17 cellular contexts compared by ENCODE assay signal in the genomic region with DNA sequence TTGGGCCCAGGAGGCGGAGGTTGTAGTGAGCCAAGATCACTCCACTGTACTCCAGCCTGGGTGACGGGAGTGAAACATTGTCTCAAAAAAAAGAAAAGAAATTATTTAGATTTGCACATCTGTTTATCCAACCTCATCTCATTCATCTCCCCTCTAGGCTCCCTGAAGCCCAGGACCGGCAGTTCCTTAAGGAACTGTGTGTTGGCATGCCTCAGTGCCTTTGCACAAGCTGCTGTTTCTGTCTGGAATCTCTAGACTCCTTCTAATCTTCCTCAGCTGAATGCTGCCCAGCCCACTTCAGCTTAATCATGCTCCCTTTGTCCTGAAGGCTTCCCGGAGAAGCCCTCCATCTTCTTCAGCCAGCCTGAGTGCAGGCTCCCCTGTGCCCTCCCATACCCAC. TPM values are rescaled to one million over a fixed set of nuclear protein-coding genes. Genes with fewer than 3 reads are reported as not detected.
DNase-seq lines count a peak whose midpoint lies in the region; ATAC-seq and TF ChIP-seq lines count a peak whose summit lies in the region.
"Had no signal": no experiment of that assay in that cellular context is flagged by ENCODE, and none has a peak within 500 bp of the region (broad histone marks: within the 10 kb centered on the region; RNA-seq: fewer than 3 reads in every experiment).

No MANE protein-coding gene starts in this region.

- no peak overlapping the region for H2AK5ac ChIP-seq in mesenchymal stem cell (ENCODE audit: low read length, severe bottlenecking)

- no peak overlapping the region for H2BK5ac ChIP-seq in mesenchymal stem cell (ENCODE audit: low read depth, low read length, poor library complexity, severe bottlenecking)

- peak overlapping the region; percentile 76 for H2BK15ac ChIP-seq in mesenchymal stem cell (ENCODE audit: low read depth, poor library complexity, severe bottlenecking)

- H3K4me3 ChIP-seq in CD8-positive, alpha-beta T cell (ENCODE audit: low read depth, low read length), result no peak overlapping the region
- no peak overlapping the region for H3K4me3 ChIP-seq in mesenchymal stem cell (ENCODE audit: insufficient read depth in 1 of 2, low read depth in 1 of 2, low read length in 2 of 2)
- H3K4me3 ChIP-seq in H7 (ENCODE audit: insufficient read depth, low read depth, low read length), result no peak overlapping the region
- H3K4me3 ChIP-seq: PC-9 had no signal

- H3K79me1 ChIP-seq in mesenchymal stem cell (replicated peaks; ENCODE audit: low read length, poor library complexity, severe bottlenecking), result no peaks in the 10 kb centered on the region

- no peak overlapping the region for H2AFZ ChIP-seq in mesenchymal stem cell (ENCODE audit: low read depth, low read length)
- H2AFZ ChIP-seq: PC-9 had no signal

- no peaks in the 10 kb centered on the region for H3K36me3 ChIP-seq in CD8-positive, alpha-beta T cell (ENCODE audit: insufficient read depth, low read length)
- H3K36me3 ChIP-seq in mesenchymal stem cell (ENCODE audit: control insufficient read depth in 1 of 2, insufficient read depth in 2 of 2, low read depth in 1 of 2, low read length in 2 of 2) (no peaks in the 10 kb centered on the region), H7 (replicated peaks; ENCODE audit: control insufficient read depth, insufficient read depth, low read length) (no peaks in the 10 kb centered on the region)

- H3K4me1 Mint-ChIP-seq in activated T-cell treated with anti-CD3 and anti-CD28 coated beads, Interleukin-2, amount 50 U/mL, for 24 hours (ENCODE audit: low read depth), result peaks cover 16% of the 10 kb centered on the region
- peaks cover 21% of the 10 kb centered on the region for H3K4me1 Mint-ChIP-seq in activated T-cell treated with anti-CD3 and anti-CD28 coated beads, Interleukin-2, amount 50 U/mL, for 72 hours (ENCODE audit: low read depth)
- peaks cover 17% of the 10 kb centered on the region for H3K4me1 Mint-ChIP-seq in CD8-positive, alpha-beta T cell (ENCODE audit: low read depth)
- H3K4me1 Mint-ChIP-seq in T-cell (peaks cover 16 to 22% (median 17%) of the 10 kb centered on the region in 3 donors), immature natural killer cell (no peaks in the 10 kb centered on the region)

- H3K14ac ChIP-seq in mesenchymal stem cell (ENCODE audit: low read length in 2 of 2), result peak overlapping the region in 1 of 2 experiments; percentile 68

- no peaks in the 10 kb centered on the region for H3K36me3 Mint-ChIP-seq in activated T-cell treated with anti-CD3 and anti-CD28 coated beads, Interleukin-2, amount 50 U/mL, for 24 hours (ENCODE audit: low read depth)
- no peaks in the 10 kb centered on the region for H3K36me3 Mint-ChIP-seq in activated T-cell treated with anti-CD3 and anti-CD28 coated beads, Interleukin-2, amount 50 U/mL, for 72 hours (ENCODE audit: insufficient read depth in 2 of 2)
- no peaks in the 10 kb centered on the region for H3K36me3 Mint-ChIP-seq in CD8-positive, alpha-beta T cell
- peaks cover 4% of the 10 kb centered on the region for H3K36me3 Mint-ChIP-seq in T-cell
- H3K36me3 Mint-ChIP-seq in immature natural killer cell, result no peaks in the 10 kb centered on the region
- H3K36me3 Mint-ChIP-seq: CD8-positive, alpha-beta memory T cell had no signal

- intact Hi-C loops in CD8-positive, alpha-beta T cell (cut with DNase I, micrococcal nuclease), result no loop called here

- WGBS in mesenchymal stem cell, result 96% methylated on average over 4 of the region's 4 CpGs

- no peaks in the 10 kb centered on the region for H3K27me3 ChIP-seq in CD8-positive, alpha-beta T cell (ENCODE audit: insufficient read depth, low read length)
- H3K27me3 ChIP-seq in mesenchymal stem cell (ENCODE audit: control insufficient read depth in 1 of 2, insufficient read depth in 1 of 2, low read length in 2 of 2) (peaks cover 0 to 4% of the 10 kb centered on the region in 2 experiments), H7 (ENCODE audit: control insufficient read depth, insufficient read depth, low read length) (no peaks in the 10 kb centered on the region)

- no peak for ATAC-seq in activated T-cell treated with anti-CD3 and anti-CD28 coated beads, Interleukin-2, amount 50 U/mL, for 72 hours (replicated peaks in 1 of 2)
- no peak for ATAC-seq in CD8-positive, alpha-beta T cell
- ATAC-seq in T-cell (replicated peaks in 1 of 4) (no peak), HG03378 (IDR thresholded peaks at IDR 0.05; ENCODE audit: unreplicated experiment) (no peak)

- H2BK120ac ChIP-seq in mesenchymal stem cell (ENCODE audit: low read depth, low read length), result no peak overlapping the region

- no peak overlapping the region for H3K27ac ChIP-seq in CD8-positive, alpha-beta T cell (ENCODE audit: low read depth, low read length)
- H3K27ac ChIP-seq in mesenchymal stem cell (ENCODE audit: low read length, poor library complexity, severe bottlenecking), result no peak overlapping the region
- H3K27ac ChIP-seq: PC-9 had no signal

- H4K8ac ChIP-seq in mesenchymal stem cell (ENCODE audit: low read length), result no peak overlapping the region

- H3K27ac Mint-ChIP-seq in activated T-cell treated with anti-CD3 and anti-CD28 coated beads, Interleukin-2, amount 50 U/mL, for 24 hours, result peak overlapping the region; percentile 42
- no peak overlapping the region for H3K27ac Mint-ChIP-seq in activated T-cell treated with anti-CD3 and anti-CD28 coated beads, Interleukin-2, amount 50 U/mL, for 72 hours
- peak overlapping the region; percentile 25 for H3K27ac Mint-ChIP-seq in CD8-positive, alpha-beta T cell
- H3K27ac Mint-ChIP-seq in T-cell (peak overlapping the region; percentile 80 to 82), immature natural killer cell (no peak overlapping the region)
- H3K27ac Mint-ChIP-seq: HFFc6 had no signal

- CTCF ChIA-PET in CD8-positive, alpha-beta T cell (lab: Charles Lee), result interaction anchor here (1.5 kb wide), 1 partner anchor 10 kb away, joined by 3 read pairs; no protein-coding TSS in a partner anchor
- CTCF ChIA-PET in T-cell (lab: Charles Lee), result no interaction called here

- H3K4me2 ChIP-seq in mesenchymal stem cell (ENCODE audit: low read length, poor library complexity, severe bottlenecking), result no peak overlapping the region
- H3K4me2 ChIP-seq: PC-9 had no signal

- POLR2A ChIA-PET in CD8-positive, alpha-beta T cell (lab: Charles Lee), result no interaction called here
- POLR2A ChIA-PET in T-cell (lab: Charles Lee), result interaction anchor here in 1 of 2 donors (0.6 kb wide), 1 partner anchor 170 kb away, joined by 3 read pairs; no protein-coding TSS in a partner anchor

- peak overlapping the region in 1 of 2 experiments; percentile 60 for H2BK12ac ChIP-seq in mesenchymal stem cell (ENCODE audit: low read length in 2 of 2)

- peak overlapping the region; percentile 59 for H4K91ac ChIP-seq in mesenchymal stem cell (ENCODE audit: low read length)

- H3K9me3 ChIP-seq in CD8-positive, alpha-beta T cell (ENCODE audit: low read length), result no peaks in the 10 kb centered on the region
- H3K9me3 ChIP-seq in mesenchymal stem cell (ENCODE audit: control insufficient read depth, low read length), result peaks cover 4% of the 10 kb centered on the region

- DNase-seq in activated T-cell treated with anti-CD3 and anti-CD28 coated beads, Interleukin-2, amount 50 U/mL, for 24 hours, result no peak
- no peak for DNase-seq in activated T-cell treated with anti-CD3 and anti-CD28 coated beads, Interleukin-2, amount 50 U/mL, for 72 hours
- no peak for DNase-seq in CD8-positive, alpha-beta T cell
- no peak for DNase-seq in T-cell
- DNase-seq in mesenchymal stem cell, result no peak
- DNase-seq in H7, result no peak
- no peak for DNase-seq in immature natural killer cell
- DNase-seq: AML-193; CD8-positive, alpha-beta memory T cell; GF-D8; HFFc6; MM.1S; NCI-H1105; NCI-H1694 treated with DMSO at 0.1 percent for 48 hours; NCI-H345; PC-9 had no signal

- TF ChIP-seq CTCF in CD8-positive, alpha-beta T cell (IDR thresholded peaks at IDR 0.05), result no peak

- H3K4ac ChIP-seq in mesenchymal stem cell (ENCODE audit: low read depth in 1 of 2, low read length in 2 of 2), result no peak overlapping the region

- H3K23ac ChIP-seq in mesenchymal stem cell (ENCODE audit: low read length in 2 of 2), result no peak overlapping the region

- H3K9ac ChIP-seq in mesenchymal stem cell (ENCODE audit: low read length), result no peak overlapping the region

- H3K27me3 Mint-ChIP-seq in activated T-cell treated with anti-CD3 and anti-CD28 coated beads, Interleukin-2, amount 50 U/mL, for 24 hours, result no peaks in the 10 kb centered on the region
- no peaks in the 10 kb centered on the region for H3K27me3 Mint-ChIP-seq in activated T-cell treated with anti-CD3 and anti-CD28 coated beads, Interleukin-2, amount 50 U/mL, for 72 hours (ENCODE audit: low read depth)
- no peaks in the 10 kb centered on the region for H3K27me3 Mint-ChIP-seq in CD8-positive, alpha-beta T cell (ENCODE audit: low read depth)
- H3K27me3 Mint-ChIP-seq in T-cell (no peaks in the 10 kb centered on the region), immature natural killer cell (ENCODE audit: low read depth in 3 of 3) (peaks cover 0 to 3% (median 0%) of the 10 kb centered on the region in 3 donors)

- H3K18ac ChIP-seq in mesenchymal stem cell (ENCODE audit: low read depth in 1 of 2, low read length in 2 of 2), result peak overlapping the region; percentile 35 to 68

- peaks cover 13% of the 10 kb centered on the region for H3K4me1 ChIP-seq in CD8-positive, alpha-beta T cell (ENCODE audit: insufficient read depth, low read length)
- H3K4me1 ChIP-seq in mesenchymal stem cell (ENCODE audit: control insufficient read depth, insufficient read depth, low read depth, low read length), result no peaks in the 10 kb centered on the region

- H3K9me3 Mint-ChIP-seq in activated T-cell treated with anti-CD3 and anti-CD28 coated beads, Interleukin-2, amount 50 U/mL, for 24 hours, result no peaks in the 10 kb centered on the region
- H3K9me3 Mint-ChIP-seq in activated T-cell treated with anti-CD3 and anti-CD28 coated beads, Interleukin-2, amount 50 U/mL, for 72 hours, result peaks cover under 1 to 3% of the 10 kb centered on the region in 2 donors
- H3K9me3 Mint-ChIP-seq in CD8-positive, alpha-beta T cell, result no peaks in the 10 kb centered on the region
- peaks cover 0 to 7% (median 0%) of the 10 kb centered on the region in 3 donors for H3K9me3 Mint-ChIP-seq in T-cell
- H3K9me3 Mint-ChIP-seq in immature natural killer cell, result no peaks in the 10 kb centered on the region
- H3K9me3 Mint-ChIP-seq: CD8-positive, alpha-beta memory T cell; HFFc6 had no signal

- no peak overlapping the region for H3K4me3 Mint-ChIP-seq in activated T-cell treated with anti-CD3 and anti-CD28 coated beads, Interleukin-2, amount 50 U/mL, for 24 hours
- no peak overlapping the region for H3K4me3 Mint-ChIP-seq in activated T-cell treated with anti-CD3 and anti-CD28 coated beads, Interleukin-2, amount 50 U/mL, for 72 hours
- no peak overlapping the region for H3K4me3 Mint-ChIP-seq in CD8-positive, alpha-beta T cell
- H3K4me3 Mint-ChIP-seq in T-cell (peak overlapping the region in 2 of 3 donors; percentile 17 to 41), immature natural killer cell (no peak overlapping the region)
- H3K4me3 Mint-ChIP-seq: HFFc6 had no signal

RNA-seq across cellular contexts. Expression of a gene that starts 10.9 kb away (rescaled TPM):
- 1 to 10 TPM; 1.4 to 2.3 TPM for total RNA-seq in activated T-cell treated with anti-CD3 and anti-CD28 coated beads, Interleukin-2, amount 50 U/mL, for 72 hours
- not detected for total RNA-seq in CD8-positive, alpha-beta T cell
- 1 to 10 TPM in 1 of 5 donors, under 1 TPM in 4; 0.23 to 1.0 (median 0.59) TPM for total RNA-seq in T-cell
- 0.55 TPM for polyA plus RNA-seq in mesenchymal stem cell (2013, experiment 1 of 2)
- 0.66 TPM for polyA plus RNA-seq in mesenchymal stem cell (2013, experiment 2 of 2)
- 0.18 TPM in 1 of 2 replicates, not detected in the other for total RNA-seq in H7 (2014; rRNA removed; shearing (Covaris generic))
- polyA plus RNA-seq in immature natural killer cell, result not detected
- total RNA-seq: CD8-positive, alpha-beta memory T cell; PC-9 had no signal
- polyA plus RNA-seq: CD8-positive, alpha-beta memory T cell had no signal

Comparison
In these comparisons a context has a peak if more than half of its experiments do, and no peak if none do; other contexts are left out.
1. H3K27ac Mint-ChIP-seq: peak in activated T-cell treated with anti-CD3 and anti-CD28 coated beads, Interleukin-2, amount 50 U/mL, for 24 hours (single experiment), CD8-positive, alpha-beta T cell (single experiment) and T-cell (2 of 2); none in activated T-cell treated with anti-CD3 and anti-CD28 coated beads, Interleukin-2, amount 50 U/mL, for 72 hours (single experiment) and immature natural killer cell (0 of 6).
2. H3K4me3 Mint-ChIP-seq: peak in T-cell (2 of 3); none in activated T-cell treated with anti-CD3 and anti-CD28 coated beads, Interleukin-2, amount 50 U/mL, for 24 hours (single experiment), activated T-cell treated with anti-CD3 and anti-CD28 coated beads, Interleukin-2, amount 50 U/mL, for 72 hours (0 of 2), CD8-positive, alpha-beta T cell (single experiment) and immature natural killer cell (0 of 5).